In genomic region chr2:20914087-20914486, GRCh38 we compare ENCODE assay signal across 35 cellular contexts.
"Had no signal": no experiment of that assay in that cellular context is flagged by ENCODE, and none has a peak within 500 bp of the region (broad histone marks: within the 10 kb centered on the region; RNA-seq: fewer than 3 reads in every experiment).

No MANE protein-coding gene starts in this region.

- H3K36me3 Mint-ChIP-seq: activated CD4-positive, alpha-beta memory T cell treated with anti-CD3 and anti-CD28 coated beads for 36 hours; activated CD8-positive, alpha-beta memory T cell treated with anti-CD3 and anti-CD28 coated beads, Interleukin-2, amount 10 ng/mL, durations not matched to agents 7 days and 5 days; activated naive CD8-positive, alpha-beta T cell treated with anti-CD3 and anti-CD28 coated beads for 36 hours had no signal

- DNase-seq: activated B cell treated with CpG ODN at 0.5 μM for 24 hours; activated CD4-positive, alpha-beta memory T cell treated with anti-CD3 and anti-CD28 coated beads for 36 hours; activated CD4-positive, alpha-beta T cell treated with anti-CD3 and anti-CD28 coated beads for 4 hours; activated CD4-positive, alpha-beta T cell treated with anti-CD3 and anti-CD28 coated beads, Interleukin-2, amount 10 ng/mL, durations not matched to agents 24 days and 14 days; activated CD4-positive, alpha-beta T cell treated with anti-CD3 and anti-CD28 coated beads, Interleukin-2, amount 50 U/mL, for 1 hour; activated CD4-positive, alpha-beta T cell treated with anti-CD3 and anti-CD28 coated beads, Interleukin-2, amount 50 U/mL, for 4 hours; activated CD4-positive, CD25-positive, alpha-beta regulatory T cell treated with anti-CD3 and anti-CD28 coated beads, Interleukin-2, amount 50 U/mL, for 72 hours; activated CD8-positive, alpha-beta memory T cell treated with anti-CD3 and anti-CD28 coated beads for 24 hours; activated CD8-positive, alpha-beta memory T cell treated with anti-CD3 and anti-CD28 coated beads, Interleukin-2, amount 10 ng/mL, durations not matched to agents 7 days and 5 days; activated CD8-positive, alpha-beta memory T cell treated with anti-CD3 and anti-CD28 coated beads, Interleukin-2, amount 50 U/mL, for 48 hours; activated CD8-positive, alpha-beta T cell treated with anti-CD3 and anti-CD28 coated beads for 36 hours; activated effector memory CD4-positive, alpha-beta T cell treated with anti-CD3 and anti-CD28 coated beads, Interleukin-2, amount 50 U/mL, for 16 hours; activated gamma-delta T cell treated with Interleukin-2 at 50 U/mL for 16 hours; activated naive CD4-positive, alpha-beta T cell; activated naive CD4-positive, alpha-beta T cell treated with anti-CD3 and anti-CD28 coated beads for 36 hours; activated naive CD4-positive, alpha-beta T cell treated with anti-CD3 and anti-CD28 coated beads, Interleukin-2, amount 50 U/mL, for 16 hours; activated naive CD8-positive, alpha-beta T cell treated with anti-CD3 and anti-CD28 coated beads for 36 hours; activated T-cell treated with anti-CD3 and anti-CD28 coated beads, Interleukin-2, amount 50 U/mL, for 24 hours; activated T-cell treated with anti-CD3 and anti-CD28 coated beads, Interleukin-2, amount 50 U/mL, for 48 hours; adrenal gland; amniotic stem cell; aorta; body of pancreas; brain microvascular endothelial cell; central memory CD4-positive, alpha-beta T cell; SW 1271; T-helper 1 cell; T-helper 9 cell had no signal

- H3K27me3 ChIP-seq: adrenal gland, body of pancreas, brain microvascular endothelial cell had no signal

- H3K4me3 Mint-ChIP-seq: activated B cell treated with CpG ODN at 0.5 μM for 24 hours; activated CD4-positive, alpha-beta memory T cell treated with anti-CD3 and anti-CD28 coated beads for 36 hours; activated CD4-positive, alpha-beta T cell treated with anti-CD3 and anti-CD28 coated beads, Interleukin-2, amount 10 ng/mL, durations not matched to agents 24 days and 14 days; activated CD8-positive, alpha-beta memory T cell treated with anti-CD3 and anti-CD28 coated beads, Interleukin-2, amount 10 ng/mL, durations not matched to agents 7 days and 5 days; activated CD8-positive, alpha-beta T cell treated with anti-CD3 and anti-CD28 coated beads for 36 hours; activated naive CD4-positive, alpha-beta T cell treated with anti-CD3 and anti-CD28 coated beads for 36 hours; activated naive CD8-positive, alpha-beta T cell treated with anti-CD3 and anti-CD28 coated beads for 36 hours; activated T-cell treated with anti-CD3 and anti-CD28 coated beads, Interleukin-2, amount 50 U/mL, for 24 hours; T-helper 1 cell treated with Interleukin-12 subunit alpha and Interleukin-12 subunit beta and Interleukin-4 antibody, amounts not matched to agents 30 μg/mL and 1 μg/mL, for 36 hours; T-helper 2 cell treated with Interferon-gamma antibody and Interleukin-4, amounts not matched to agents 5 μg/mL and 100 μg/mL, for 36 hours had no signal

- H3K9me3 ChIP-seq: adrenal gland, body of pancreas, breast epithelium had no signal

- H3K4me1 Mint-ChIP-seq: activated B cell treated with CpG ODN at 0.5 μM for 24 hours had no signal

- ATAC-seq: activated CD8-positive, alpha-beta memory T cell treated with anti-CD3 and anti-CD28 coated beads, Interleukin-2, amount 10 ng/mL, durations not matched to agents 7 days and 5 days; activated CD8-positive, alpha-beta T cell treated with anti-CD3 and anti-CD28 coated beads for 36 hours; activated naive CD4-positive, alpha-beta T cell treated with anti-CD3 and anti-CD28 coated beads, Interleukin-2, amount 50 U/mL, for 72 hours; body of pancreas had no signal

- FAIRE-seq: astrocyte, TTC549 had no signal

- H3K4me1 ChIP-seq: adrenal gland, body of pancreas, breast epithelium had no signal

- H3K27ac Mint-ChIP-seq: activated B cell treated with CpG ODN at 0.5 μM for 24 hours; activated CD4-positive, alpha-beta memory T cell treated with anti-CD3 and anti-CD28 coated beads for 36 hours; activated CD4-positive, alpha-beta T cell treated with anti-CD3 and anti-CD28 coated beads, Interleukin-2, amount 10 ng/mL, durations not matched to agents 24 days and 14 days; activated CD8-positive, alpha-beta memory T cell treated with anti-CD3 and anti-CD28 coated beads, Interleukin-2, amount 10 ng/mL, durations not matched to agents 7 days and 5 days; activated CD8-positive, alpha-beta T cell treated with anti-CD3 and anti-CD28 coated beads for 36 hours; activated naive CD4-positive, alpha-beta T cell treated with anti-CD3 and anti-CD28 coated beads for 36 hours; activated naive CD4-positive, alpha-beta T cell treated with anti-CD3 and anti-CD28 coated beads, Interleukin-2, amount 50 U/mL, for 72 hours; activated naive CD8-positive, alpha-beta T cell treated with anti-CD3 and anti-CD28 coated beads for 36 hours; activated T-cell treated with anti-CD3 and anti-CD28 coated beads, Interleukin-2, amount 50 U/mL, for 24 hours; T-helper 1 cell treated with Interleukin-12 subunit alpha and Interleukin-12 subunit beta and Interleukin-4 antibody, amounts not matched to agents 30 μg/mL and 1 μg/mL, for 36 hours; T-helper 2 cell treated with Interferon-gamma antibody and Interleukin-4, amounts not matched to agents 5 μg/mL and 100 μg/mL, for 36 hours had no signal

- H3K9me3 Mint-ChIP-seq: activated B cell treated with CpG ODN at 0.5 μM for 24 hours; activated CD4-positive, alpha-beta memory T cell treated with anti-CD3 and anti-CD28 coated beads for 36 hours; activated CD4-positive, alpha-beta T cell treated with anti-CD3 and anti-CD28 coated beads, Interleukin-2, amount 10 ng/mL, durations not matched to agents 24 days and 14 days; activated CD8-positive, alpha-beta T cell treated with anti-CD3 and anti-CD28 coated beads for 36 hours; activated naive CD4-positive, alpha-beta T cell treated with anti-CD3 and anti-CD28 coated beads for 36 hours; activated naive CD4-positive, alpha-beta T cell treated with anti-CD3 and anti-CD28 coated beads, Interleukin-2, amount 50 U/mL, for 72 hours; activated T-cell treated with anti-CD3 and anti-CD28 coated beads, Interleukin-2, amount 50 U/mL, for 24 hours; T-helper 1 cell treated with Interleukin-12 subunit alpha and Interleukin-12 subunit beta and Interleukin-4 antibody, amounts not matched to agents 30 μg/mL and 1 μg/mL, for 36 hours; T-helper 2 cell treated with Interferon-gamma antibody and Interleukin-4, amounts not matched to agents 5 μg/mL and 100 μg/mL, for 36 hours had no signal

- H3K36me3 ChIP-seq: adrenal gland, brain microvascular endothelial cell, breast epithelium had no signal

- H3K4me3 ChIP-seq: adrenal gland, body of pancreas, breast epithelium had no signal

- H3K27ac ChIP-seq: adrenal gland, body of pancreas, brain microvascular endothelial cell, VCaP had no signal
